In the genomic region with DNA sequence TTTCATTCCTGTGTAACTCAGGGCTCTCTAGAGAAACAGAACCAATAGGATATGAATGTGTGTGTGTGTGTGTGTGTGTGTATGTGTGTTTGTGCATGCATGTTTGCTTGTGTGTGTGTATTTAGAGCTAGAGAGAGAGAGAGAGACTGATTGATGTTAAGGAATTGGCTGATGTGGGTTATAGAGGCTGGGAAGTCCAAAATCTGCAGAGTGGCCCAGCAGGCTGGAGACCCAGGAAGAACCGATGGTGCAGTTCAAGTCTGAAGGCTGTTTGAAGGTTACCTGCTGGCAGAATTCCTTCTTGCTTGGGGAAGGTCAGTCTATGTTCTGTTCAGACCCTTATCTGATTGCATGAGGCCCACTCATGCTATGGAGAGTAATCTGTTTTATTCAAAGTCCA, we compare ENCODE assay signal across 8 cellular contexts.
"Had no signal": no experiment of that assay in that cellular context is flagged by ENCODE, and none has a peak within 500 bp of the region (broad histone marks: within the 10 kb centered on the region; RNA-seq: fewer than 3 reads in every experiment).

No MANE protein-coding gene starts in this region.

- H3K4me3 ChIP-seq: GM23338, HAP-1 had no signal

- H3K4me3 Mint-ChIP-seq: GM23338, HFFc6, IgD-negative memory B cell had no signal

- H3K4me1 ChIP-seq: HAP-1 had no signal

- H3K4me2 ChIP-seq: GM23338 had no signal

- H3K9me3 Mint-ChIP-seq: GM23338, HFFc6, IgD-negative memory B cell had no signal

- H3K27me3 Mint-ChIP-seq: IgD-negative memory B cell had no signal

- H3K27ac Mint-ChIP-seq: GM23338, HFFc6, IgD-negative memory B cell had no signal

- DNase-seq: H7, HFFc6, KG1 had no signal

- H3K36me3 ChIP-seq: HAP-1 had no signal

- FAIRE-seq: H1, HTR-8/SVneo had no signal

- H3K9me3 ChIP-seq: HAP-1 had no signal

- H3K4me1 Mint-ChIP-seq: GM23338 had no signal
